20 cellular contexts compared by ENCODE assay signal in genomic region chr7:24368161-24368560, GRCh38.
"Had no signal": no experiment of that assay in that cellular context is flagged by ENCODE, and none has a peak within 500 bp of the region (broad histone marks: within the 10 kb centered on the region; RNA-seq: fewer than 3 reads in every experiment).

No MANE protein-coding gene starts in this region.

- H3K4me3 Mint-ChIP-seq: naive thymus-derived CD8-positive, alpha-beta T cell; stimulated activated effector memory CD8-positive, alpha-beta T cell treated with anti-CD3 and anti-CD28 coated beads, Interleukin-12 subunit alpha, Interleukin-12 subunit beta, amount 100 ng/mL, for 72 hours had no signal

- H3K4me3 ChIP-seq: esophagus muscularis mucosa, mucosa of descending colon, right atrium auricular region, smooth muscle cell, testis, tibial nerve, upper lobe of right lung had no signal

- H3K27ac ChIP-seq: epithelial cell of prostate, esophagus muscularis mucosa, neutrophil, right atrium auricular region, testis, tibial nerve, upper lobe of right lung had no signal

- H3K4me1 Mint-ChIP-seq: stimulated activated effector memory CD8-positive, alpha-beta T cell treated with anti-CD3 and anti-CD28 coated beads, Interleukin-12 subunit alpha, Interleukin-12 subunit beta, amount 100 ng/mL, for 72 hours had no signal

- H3K9me3 Mint-ChIP-seq: stimulated activated effector memory CD8-positive, alpha-beta T cell treated with anti-CD3 and anti-CD28 coated beads, Interleukin-12 subunit alpha, Interleukin-12 subunit beta, amount 100 ng/mL, for 72 hours had no signal

- H3K36me3 ChIP-seq: esophagus muscularis mucosa, neutrophil, right atrium auricular region, tibial nerve, upper lobe of right lung had no signal

- H3K27ac Mint-ChIP-seq: naive thymus-derived CD8-positive, alpha-beta T cell; stimulated activated effector memory CD8-positive, alpha-beta T cell treated with anti-CD3 and anti-CD28 coated beads, Interleukin-12 subunit alpha, Interleukin-12 subunit beta, amount 100 ng/mL, for 72 hours had no signal

- H3K9me3 ChIP-seq: esophagus muscularis mucosa, mucosa of descending colon, neutrophil, right atrium auricular region, testis, tibial nerve, upper lobe of right lung had no signal

- ATAC-seq: mucosa of descending colon; naive thymus-derived CD8-positive, alpha-beta T cell; stimulated activated effector memory CD8-positive, alpha-beta T cell treated with anti-CD3 and anti-CD28 coated beads, Interleukin-12 subunit alpha, Interleukin-12 subunit beta, amount 100 ng/mL, for 72 hours; stimulated activated naive CD8-positive, alpha-beta T cell treated with anti-CD3 and anti-CD28 coated beads, Interleukin-15, Interleukin-2, amounts not matched to agents 100 U/mL and 50 U/mL, for 24 hours; upper lobe of right lung had no signal

- H3K27me3 ChIP-seq: esophagus muscularis mucosa, neutrophil, right atrium auricular region, testis, tibial nerve, upper lobe of right lung had no signal

- H3K4me1 ChIP-seq: esophagus muscularis mucosa, right atrium auricular region, testis, tibial nerve, upper lobe of right lung had no signal

- H3K36me3 Mint-ChIP-seq: naive thymus-derived CD8-positive, alpha-beta T cell; stimulated activated effector memory CD8-positive, alpha-beta T cell treated with anti-CD3 and anti-CD28 coated beads, Interleukin-12 subunit alpha, Interleukin-12 subunit beta, amount 100 ng/mL, for 72 hours had no signal

- DNase-seq: effector memory CD4-positive, alpha-beta T cell; foreskin melanocyte; head of caudate nucleus; hippocampal formation; kidney glomerular epithelial cell; mucosa of descending colon; naive thymus-derived CD8-positive, alpha-beta T cell; posterior cingulate gyrus; stimulated activated CD4-positive, alpha-beta T cell treated with anti-CD3 and anti-CD28 coated beads, Interleukin-4, amount 100 ng/mL, for 1 hour; stimulated activated CD8-positive, alpha-beta memory T cell treated with anti-CD3 and anti-CD28 coated beads, Interleukin-4, amount 100 ng/mL, for 48 hours; stimulated activated naive CD8-positive, alpha-beta T cell treated with anti-CD3 and anti-CD28 coated beads, Interleukin-15, Interleukin-2, amounts not matched to agents 100 U/mL and 50 U/mL, for 24 hours; testis; upper lobe of right lung had no signal

- H3K4me2 ChIP-seq: smooth muscle cell had no signal
